ENCODE assay signal across 16 cellular contexts in genomic region chr17:42918902-42919521, GRCh38. TPM values are rescaled to one million over a fixed set of nuclear protein-coding genes. Genes with fewer than 3 reads are reported as not detected.
DNase-seq lines count a peak whose midpoint lies in the region; ATAC-seq and TF ChIP-seq lines count a peak whose summit lies in the region.
"Had no signal": no experiment of that assay in that cellular context is flagged by ENCODE, and none has a peak within 500 bp of the region (broad histone marks: within the 10 kb centered on the region; RNA-seq: fewer than 3 reads in every experiment).

No MANE protein-coding gene starts in this region.

- DNase-seq in COLO668 (lab: John Stamatoyannopoulos, UW; ENCODE audit: unreplicated experiment) (peak; percentile 11), NCI-H1417 treated with DMSO at 0.1 percent for 48 hours (lab: John Stamatoyannopoulos, UW) (peak; percentile 92), SHP77 (lab: John Stamatoyannopoulos, UW) (peak; percentile 80), mucosa of descending colon (no peak), NCI-H82 (lab: John Stamatoyannopoulos, UW) (no peak)
- no peak for DNase-seq in stimulated activated CD8-positive, alpha-beta memory T cell treated with anti-CD3 and anti-CD28 coated beads, Interleukin-4, amount 100 ng/mL, for 48 hours
- DNase-seq: DMS79 treated with DMSO at 0.1 percent for 48 hours; foreskin melanocyte; kidney; naive thymus-derived CD4-positive, alpha-beta T cell; NCI-H2227 treated with DMSO at 0.1 percent for 48 hours had no signal

- ATAC-seq in mucosa of descending colon (peak; percentile 63), GM21786 (IDR thresholded peaks at IDR 0.05; ENCODE audit: unreplicated experiment) (no peak), GM21390 (IDR thresholded peaks at IDR 0.05; ENCODE audit: unreplicated experiment) (no peak)
- ATAC-seq: naive thymus-derived CD4-positive, alpha-beta T cell had no signal

- no peak for TF ChIP-seq CTCF in mucosa of descending colon (IDR thresholded peaks at IDR 0.05)

- no peak overlapping the region for H3K4me3 ChIP-seq in mucosa of descending colon
- H3K4me3 ChIP-seq: HAP-1, tibial nerve had no signal

- H3K36me3 ChIP-seq in mucosa of descending colon (ENCODE audit: low read depth), result no peaks in the 10 kb centered on the region
- H3K36me3 ChIP-seq: HAP-1, tibial nerve had no signal

- H3K4me1 ChIP-seq in mucosa of descending colon (ENCODE audit: low read depth), result peaks cover 5% of the 10 kb centered on the region
- H3K4me1 ChIP-seq: tibial nerve had no signal

- H3K9me3 ChIP-seq in mucosa of descending colon, result no peaks in the 10 kb centered on the region
- H3K9me3 ChIP-seq: HAP-1, tibial nerve had no signal

- intact Hi-C loops in mucosa of descending colon (cut with DNase I, micrococcal nuclease), result no loop called here

RNA-seq across cellular contexts. Expression of gene G6PC1, which starts 18.4 kb away (rescaled TPM):
- under 1 TPM in 1 of 3 donors, not detected in 2; 0.67 TPM for total RNA-seq in mucosa of descending colon
- total RNA-seq: naive thymus-derived CD4-positive, alpha-beta T cell; SK-MEL-5; tibial nerve had no signal

RNA-seq across cellular contexts. Expression of gene AARSD1, which starts 45.2 kb away (rescaled TPM):
- 10 to 100 TPM; 25.9 to 30.7 (median 29.4) TPM for total RNA-seq in mucosa of descending colon

Comparison
In these comparisons a context has a peak if more than half of its experiments do, and no peak if none do; other contexts are left out.
1. DNase-seq: peak in COLO668 (single experiment), NCI-H1417 treated with DMSO at 0.1 percent for 48 hours (single experiment) and SHP77 (2 of 2); none in mucosa of descending colon (0 of 3), stimulated activated CD8-positive, alpha-beta memory T cell treated with anti-CD3 and anti-CD28 coated beads, Interleukin-4, amount 100 ng/mL, for 48 hours (single experiment) and NCI-H82 (single experiment).